16 cellular contexts compared by ENCODE assay signal in genomic region chr16:87240211-87241134, GRCh38.
DNase-seq lines count a peak whose midpoint lies in the region; ATAC-seq and TF ChIP-seq lines count a peak whose summit lies in the region.
"Had no signal": no experiment of that assay in that cellular context is flagged by ENCODE, and none has a peak within 500 bp of the region (broad histone marks: within the 10 kb centered on the region; RNA-seq: fewer than 3 reads in every experiment).

No MANE protein-coding gene starts in this region.

- DNase-seq in ELR (ENCODE audit: low read depth) (peak; percentile 64), M059J (ENCODE audit: low read depth) (peak; percentile 43), progenitor cell of endocrine pancreas (ENCODE audit: low spot score, unreplicated experiment) (no peak), NCI-H1417 treated with DMSO at 0.1 percent for 48 hours (lab: John Stamatoyannopoulos, UW) (no peak), lower lobe of right lung (no peak)
- DNase-seq: activated naive CD8-positive, alpha-beta T cell treated with anti-CD3 and anti-CD28 coated beads, Interleukin-2, amount 10 ng/mL, durations not matched to agents 7 days and 5 days; CD4-positive, alpha-beta T cell; naive thymus-derived CD8-positive, alpha-beta T cell; NCI-H1105 treated with DMSO at 0.1 percent for 48 hours; NCI-H446 treated with DMSO at 0.1 percent for 48 hours; OCI-M1; T-cell had no signal

- peak overlapping the region; percentile 25 for H3K4me3 Mint-ChIP-seq in progenitor cell of endocrine pancreas (ENCODE audit: low read depth)
- H3K4me3 Mint-ChIP-seq: activated naive CD8-positive, alpha-beta T cell treated with anti-CD3 and anti-CD28 coated beads, Interleukin-2, amount 10 ng/mL, durations not matched to agents 7 days and 5 days; CD4-positive, alpha-beta T cell; central memory CD8-positive, alpha-beta T cell; naive thymus-derived CD8-positive, alpha-beta T cell; T-cell had no signal

- peaks cover 19% of the 10 kb centered on the region for H3K27me3 Mint-ChIP-seq in progenitor cell of endocrine pancreas

- no peaks in the 10 kb centered on the region for H3K9me3 ChIP-seq in lower lobe of right lung
- H3K9me3 ChIP-seq: thoracic aorta had no signal

- H3K36me3 ChIP-seq in lower lobe of right lung = no peaks in the 10 kb centered on the region
- H3K36me3 ChIP-seq: thoracic aorta had no signal

- H3K4me3 ChIP-seq in lower lobe of right lung = no peak overlapping the region
- H3K4me3 ChIP-seq: thoracic aorta had no signal

- no peaks in the 10 kb centered on the region for H3K36me3 Mint-ChIP-seq in progenitor cell of endocrine pancreas (ENCODE audit: insufficient read depth)
- H3K36me3 Mint-ChIP-seq: activated naive CD8-positive, alpha-beta T cell treated with anti-CD3 and anti-CD28 coated beads, Interleukin-2, amount 10 ng/mL, durations not matched to agents 7 days and 5 days; naive thymus-derived CD8-positive, alpha-beta T cell; T-cell had no signal

- no peaks in the 10 kb centered on the region for H3K9me3 Mint-ChIP-seq in progenitor cell of endocrine pancreas (ENCODE audit: low read depth)
- H3K9me3 Mint-ChIP-seq: activated naive CD8-positive, alpha-beta T cell treated with anti-CD3 and anti-CD28 coated beads, Interleukin-2, amount 10 ng/mL, durations not matched to agents 7 days and 5 days; CD4-positive, alpha-beta T cell; central memory CD8-positive, alpha-beta T cell; naive thymus-derived CD8-positive, alpha-beta T cell; T-cell had no signal

- no peaks in the 10 kb centered on the region for H3K27me3 ChIP-seq in lower lobe of right lung (ENCODE audit: low read depth)

- H3K27ac Mint-ChIP-seq in progenitor cell of endocrine pancreas = no peak overlapping the region
- H3K27ac Mint-ChIP-seq: activated naive CD8-positive, alpha-beta T cell treated with anti-CD3 and anti-CD28 coated beads, Interleukin-2, amount 10 ng/mL, durations not matched to agents 7 days and 5 days; CD4-positive, alpha-beta T cell; naive thymus-derived CD8-positive, alpha-beta T cell; T-cell had no signal

- intact Hi-C loops in lower lobe of right lung (cut with DNase I) = no loop called here

- H3K4me1 Mint-ChIP-seq in progenitor cell of endocrine pancreas (ENCODE audit: low read depth) = peaks cover 21% of the 10 kb centered on the region

- ATAC-seq in esophagus mucosa (peak; percentile 46), GM18498 (IDR thresholded peaks at IDR 0.05; ENCODE audit: unreplicated experiment) (no peak), lower lobe of right lung (no peak)
- ATAC-seq: naive thymus-derived CD8-positive, alpha-beta T cell; T-cell had no signal

- H3K27ac ChIP-seq in lower lobe of right lung = no peak overlapping the region
- H3K27ac ChIP-seq: thoracic aorta had no signal

- no peaks in the 10 kb centered on the region for H3K4me1 ChIP-seq in lower lobe of right lung

- TF ChIP-seq CTCF in progenitor cell of endocrine pancreas (IDR thresholded peaks at IDR 0.05; ENCODE audit: unreplicated experiment) (no peak), lower lobe of right lung (IDR thresholded peaks at IDR 0.05) (no peak)

Comparison
In these comparisons a context has a peak if more than half of its experiments do, and no peak if none do; other contexts are left out.
1. DNase-seq: peak in ELR (single experiment) and M059J (single experiment); none in progenitor cell of endocrine pancreas (single experiment), NCI-H1417 treated with DMSO at 0.1 percent for 48 hours (single experiment) and lower lobe of right lung (single experiment).